In genomic region chr19:5340637-5341447, GRCh38 we compare ENCODE assay signal across 1 cellular context.
TF ChIP-seq lines count a peak whose summit lies in the region.

PTPRS (minus strand) TSS chr19:5340812; CDS start chr19:5286140, 54,672 bp downstream.

TF ChIP-seq in HepG2, 621 proteins besides CTCF, POLR2A, EP300 and RAD21 (continued from another document and continues in another):
- TF ChIP-seq PAXIP1 (CRISPR knock-in tag; conservative IDR thresholded peaks at IDR 0.05) (peak; percentile 49; the same call in 1 of the 2 replicates), KAT7 (CRISPR knock-in tag; IDR thresholded peaks at IDR 0.05; ENCODE audit: borderline replicate concordance) (no peak), ZNF720 (CRISPR knock-in tag; IDR thresholded peaks at IDR 0.05) (0 out of 2 replicates have a peak, but pooled peaks have one; percentile 72), ZNF674 (CRISPR knock-in tag; IDR thresholded peaks at IDR 0.05; ENCODE audit: low read depth) (peak; percentile 89; the same call in 1 of the 2 replicates), PRDM4 (CRISPR knock-in tag; IDR thresholded peaks at IDR 0.05; ENCODE audit: borderline replicate concordance) (peak; percentile 74; the same call in 1 of the 2 replicates), ZNF589 (CRISPR knock-in tag; conservative IDR thresholded peaks at IDR 0.05) (peak; percentile 99), CCDC6 (CRISPR knock-in tag; IDR thresholded peaks at IDR 0.05) (peak; percentile 100), ZNF790 (CRISPR knock-in tag; IDR thresholded peaks at IDR 0.05; ENCODE audit: borderline replicate concordance) (peak; percentile 99; the same call in 1 of the 2 replicates), ZNF670 (CRISPR knock-in tag; IDR thresholded peaks at IDR 0.05; ENCODE audit: borderline replicate concordance) (peak; percentile 92; the same call in 1 of the 2 replicates), PITX1 (CRISPR knock-in tag; IDR thresholded peaks at IDR 0.05) (peak; percentile 68), ZMYM4 (CRISPR knock-in tag; IDR thresholded peaks at IDR 0.05) (peak; percentile 97), ZBTB10 (CRISPR knock-in tag; IDR thresholded peaks at IDR 0.05; ENCODE audit: borderline replicate concordance) (peak; percentile 76; the same call in 1 of the 2 replicates), HHEX (CRISPR knock-in tag; IDR thresholded peaks at IDR 0.05) (no peak), MYPOP (CRISPR knock-in tag; IDR thresholded peaks at IDR 0.05) (peak; percentile 97), ZNF512B (CRISPR knock-in tag; IDR thresholded peaks at IDR 0.05; ENCODE audit: borderline replicate concordance) (no peak), ZKSCAN8 (CRISPR knock-in tag; IDR thresholded peaks at IDR 0.05; ENCODE audit: borderline replicate concordance) (no peak), HNRNPUL1 (IDR thresholded peaks at IDR 0.05; ENCODE audit: low read depth, low read length) (no peak), MBNL3 (CRISPR knock-in tag; conservative IDR thresholded peaks at IDR 0.05) (no peak), SMARCC2 (IDR thresholded peaks at IDR 0.05) (no peak), RFXAP (CRISPR knock-in tag; IDR thresholded peaks at IDR 0.05; ENCODE audit: borderline replicate concordance) (peak; percentile 95), ZFP37 (CRISPR knock-in tag; IDR thresholded peaks at IDR 0.05; ENCODE audit: borderline replicate concordance) (peak; percentile 97), BRCA1 (CRISPR knock-in tag; IDR thresholded peaks at IDR 0.05) (peak; percentile 96), THRA (CRISPR knock-in tag; IDR thresholded peaks at IDR 0.05; ENCODE audit: borderline replicate concordance) (peak; percentile 75; the same call in 1 of the 2 replicates), ZNF572 (CRISPR knock-in tag; IDR thresholded peaks at IDR 0.05) (no peak), HOXA3 (CRISPR knock-in tag; IDR thresholded peaks at IDR 0.05) (peak; percentile 96), SOX5 (CRISPR knock-in tag; IDR thresholded peaks at IDR 0.05; ENCODE audit: borderline replicate concordance) (peak; percentile 78), RFX1 (IDR thresholded peaks at IDR 0.05) (no peak), ZNF773 (CRISPR knock-in tag; IDR thresholded peaks at IDR 0.05; ENCODE audit: borderline replicate concordance) (peak; percentile 99), THAP11 (CRISPR knock-in tag; IDR thresholded peaks at IDR 0.05) (peak; percentile 83), ZUFSP (CRISPR knock-in tag; IDR thresholded peaks at IDR 0.05; ENCODE audit: borderline replicate concordance) (no peak), ZNF138 (CRISPR knock-in tag; IDR thresholded peaks at IDR 0.05; ENCODE audit: low read depth) (peak; percentile 100), ZNF574 (CRISPR knock-in tag; IDR thresholded peaks at IDR 0.05) (peak; percentile 89), ISX (CRISPR knock-in tag; conservative IDR thresholded peaks at IDR 0.05) (peak; percentile 95), EED (CRISPR knock-in tag; IDR thresholded peaks at IDR 0.05) (peak; percentile 99), CBFB (CRISPR knock-in tag; IDR thresholded peaks at IDR 0.05) (peak; percentile 70), ZNF614 (CRISPR knock-in tag; IDR thresholded peaks at IDR 0.05; ENCODE audit: borderline replicate concordance) (peak; percentile 68; the same call in 1 of the 2 replicates), NFE2L1 (CRISPR knock-in tag; IDR thresholded peaks at IDR 0.05; ENCODE audit: borderline replicate concordance) (peak; percentile 77; the same call in 1 of the 2 replicates), ZFP41 (CRISPR knock-in tag; IDR thresholded peaks at IDR 0.05; ENCODE audit: borderline replicate concordance) (peak; percentile 98), CREB3 (CRISPR knock-in tag; IDR thresholded peaks at IDR 0.05) (peak; percentile 99)
